ENCODE assay signal across 17 cellular contexts in the genomic region with DNA sequence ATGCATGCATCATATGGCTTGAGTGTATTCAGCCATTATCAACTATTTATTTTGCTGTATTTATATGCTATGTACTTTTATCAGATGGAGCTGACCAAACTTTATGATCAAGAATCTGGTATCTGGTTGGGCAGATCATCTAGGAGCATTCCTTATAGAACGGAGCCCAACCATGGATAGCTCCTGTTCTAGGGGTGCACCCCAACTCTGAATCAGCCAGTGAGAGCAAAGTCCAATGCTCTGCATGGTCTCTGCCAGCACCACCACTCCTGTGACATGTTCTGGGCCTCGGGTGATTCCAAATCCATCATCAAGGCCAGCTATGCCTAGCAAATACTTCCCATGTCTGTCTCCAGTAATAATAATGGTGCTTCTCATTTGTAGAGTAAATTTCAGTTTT.
A peak's percentile ranks its signal among the peaks of the same experiment; 100 is the strongest.
DNase-seq lines count a peak whose midpoint lies in the region; ATAC-seq and TF ChIP-seq lines count a peak whose summit lies in the region.
"Had no signal": no experiment of that assay in that cellular context is flagged by ENCODE, and none has a peak within 500 bp of the region (broad histone marks: within the 10 kb centered on the region; RNA-seq: fewer than 3 reads in every experiment).

No MANE protein-coding gene starts in this region.

- TF ChIP-seq CTCF in progenitor cell of endocrine pancreas (IDR thresholded peaks at IDR 0.05; ENCODE audit: unreplicated experiment) (no peak), stomach (IDR thresholded peaks at IDR 0.05) (no peak), left lung (IDR thresholded peaks at IDR 0.05) (no peak)

- intact Hi-C loops in stomach (cut with DNase I; ENCODE audit: low total_unique reads): no loop called here
- intact Hi-C loops in left lung (cut with DNase I): no loop called here

- H3K27ac ChIP-seq in epithelial cell of prostate (peak overlapping the region; percentile 49), stomach (no peak overlapping the region), left lung (no peak overlapping the region)
- H3K27ac ChIP-seq: BLaER1 had no signal

- no peaks in the 10 kb centered on the region for H3K9me3 Mint-ChIP-seq in progenitor cell of endocrine pancreas (ENCODE audit: low read depth)

- WGBS in stomach, 5 donors: 69 to 82% (median 78%) methylated on average over 2 of the region's 2 CpGs

- no peak for TF ChIP-seq POLR2A in stomach (IDR thresholded peaks at IDR 0.05)

- H3K27me3 ChIP-seq in MG63 (no peaks in the 10 kb centered on the region), stomach (no peaks in the 10 kb centered on the region), left lung (no peaks in the 10 kb centered on the region)
- H3K27me3 ChIP-seq: BLaER1 had no signal

- no peaks in the 10 kb centered on the region for H3K36me3 ChIP-seq in MG63
- H3K36me3 ChIP-seq in stomach: no peaks in the 10 kb centered on the region
- H3K36me3 ChIP-seq in left lung: no peaks in the 10 kb centered on the region
- H3K36me3 ChIP-seq: BLaER1 had no signal

- peak overlapping the region; percentile 10 for H3K27ac Mint-ChIP-seq in progenitor cell of endocrine pancreas
- H3K27ac Mint-ChIP-seq: CD4-positive, alpha-beta memory T cell had no signal

- no peaks in the 10 kb centered on the region for H3K9me3 ChIP-seq in MG63
- H3K9me3 ChIP-seq in stomach: no peaks in the 10 kb centered on the region
- no peaks in the 10 kb centered on the region for H3K9me3 ChIP-seq in left lung
- H3K9me3 ChIP-seq: BLaER1 had no signal

- DNase-seq in EL (peak; percentile 29), MG63 (peak; percentile 74), epithelial cell of prostate (ENCODE audit: low read depth, low spot score) (no peak), progenitor cell of endocrine pancreas (ENCODE audit: low spot score, unreplicated experiment) (no peak), stomach (no peak), left lung (no peak)
- DNase-seq in activated naive CD4-positive, alpha-beta T cell (lab: John Stamatoyannopoulos, UW): no peak
- no peak for DNase-seq in activated effector memory CD4-positive, alpha-beta T cell treated with anti-CD3 and anti-CD28 coated beads, Interleukin-2, amount 50 U/mL, for 16 hours
- DNase-seq: CD4-positive, alpha-beta memory T cell; NCI-H1105 treated with DMSO at 0.1 percent for 48 hours; NCI-H1694 treated with DMSO at 0.1 percent for 48 hours; NCI-H2227 treated with DMSO at 0.1 percent for 48 hours; NCI-H524; NCI-H82; OCI-M1; SHP77 treated with DMSO at 0.1 percent for 48 hours had no signal

- H3K36me3 Mint-ChIP-seq in progenitor cell of endocrine pancreas (ENCODE audit: insufficient read depth): no peaks in the 10 kb centered on the region
- H3K36me3 Mint-ChIP-seq: CD4-positive, alpha-beta memory T cell had no signal

- H3K4me1 Mint-ChIP-seq in progenitor cell of endocrine pancreas (ENCODE audit: low read depth): peaks cover 11% of the 10 kb centered on the region
- H3K4me1 Mint-ChIP-seq: CD4-positive, alpha-beta memory T cell had no signal

- H3K4me1 ChIP-seq in stomach (no peaks in the 10 kb centered on the region), left lung (no peaks in the 10 kb centered on the region)

- no peak overlapping the region for H3K4me3 ChIP-seq in MG63
- no peak overlapping the region for H3K4me3 ChIP-seq in stomach
- H3K4me3 ChIP-seq in left lung: no peak overlapping the region
- H3K4me3 ChIP-seq: BLaER1 had no signal

- ATAC-seq in left lung: no peak

- no peak overlapping the region for H3K4me3 Mint-ChIP-seq in progenitor cell of endocrine pancreas (ENCODE audit: low read depth)
- H3K4me3 Mint-ChIP-seq: CD4-positive, alpha-beta memory T cell had no signal

- no peaks in the 10 kb centered on the region for H3K27me3 Mint-ChIP-seq in progenitor cell of endocrine pancreas
- H3K27me3 Mint-ChIP-seq: CD4-positive, alpha-beta memory T cell had no signal

- TF ChIP-seq EP300 in stomach (IDR thresholded peaks at IDR 0.05): no peak

Comparison
In these comparisons a context has a peak if more than half of its experiments do, and no peak if none do; other contexts are left out.
1. DNase-seq: peak in EL (single experiment) and MG63 (single experiment); none in epithelial cell of prostate (single experiment), progenitor cell of endocrine pancreas (single experiment), activated naive CD4-positive, alpha-beta T cell (0 of 4), stomach (single experiment), left lung (0 of 2) and activated effector memory CD4-positive, alpha-beta T cell treated with anti-CD3 and anti-CD28 coated beads, Interleukin-2, amount 50 U/mL, for 16 hours (single experiment).